In the genomic region with DNA sequence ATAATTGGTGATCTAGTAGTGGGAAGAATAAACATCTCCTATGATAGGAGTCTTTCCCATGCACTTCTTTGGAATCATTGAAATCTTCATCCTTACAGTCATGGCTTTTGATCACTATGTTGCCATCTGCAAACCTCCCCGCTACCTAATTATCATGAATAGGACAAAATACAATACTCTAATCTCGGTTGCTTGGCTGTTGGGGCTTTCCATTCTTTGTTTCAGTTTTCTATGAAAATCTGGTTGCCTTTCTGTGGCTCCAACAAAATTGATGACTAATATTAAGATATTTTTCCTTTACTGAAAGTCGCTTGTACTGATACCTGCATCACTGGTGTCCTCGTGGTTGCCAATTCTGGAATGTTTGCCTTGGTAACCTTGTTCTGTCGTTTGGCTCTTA, we compare ENCODE assay signal across 19 cellular contexts.
A peak's percentile ranks its signal among the peaks of the same experiment; 100 is the strongest.
DNase-seq lines count a peak whose midpoint lies in the region; ATAC-seq, FAIRE-seq and TF ChIP-seq lines count a peak whose summit lies in the region.
"Had no signal": no experiment of that assay in that cellular context is flagged by ENCODE, and none has a peak within 500 bp of the region (broad histone marks: within the 10 kb centered on the region; RNA-seq: fewer than 3 reads in every experiment).

No MANE protein-coding gene starts in this region.

- ATAC-seq in HG02798 (IDR thresholded peaks at IDR 0.05; ENCODE audit: poor library complexity, unreplicated experiment) (peak; percentile 63), HG03354 (IDR thresholded peaks at IDR 0.05; ENCODE audit: poor library complexity, severe bottlenecking, unreplicated experiment) (no peak)

- H3K36me3 ChIP-seq in MM.1S (replicated peaks; ENCODE audit: insufficient read depth, low read length) = no peaks in the 10 kb centered on the region
- H3K36me3 ChIP-seq: BE2C, BLaER1 had no signal

- DNase-seq in MM.1S (peak; percentile 31), GM13976 (ENCODE audit: low spot score) (no peak), D721Med (ENCODE audit: insufficient read length, low spot score) (no peak)
- DNase-seq: 8988T; ACHN; BE2C; C1 segment of cervical spinal cord; CD4-positive, alpha-beta memory T cell; CD4-positive, CD25-positive, alpha-beta regulatory T cell; CD8-positive, alpha-beta memory T cell; COR-L47; DMS79 treated with DMSO at 0.1 percent for 48 hours; GF-D8 had no signal

- no peaks in the 10 kb centered on the region for H3K9me2 ChIP-seq in MM.1S (replicated peaks; ENCODE audit: insufficient read depth, low read length)

- FAIRE-seq in D721Med (lab: Jason Lieb, UNC) = no peak
- FAIRE-seq: G401.6, GM12891, GM18507 had no signal

- no peak overlapping the region for H3K27ac ChIP-seq in MM.1S (ENCODE audit: low read length)
- H3K27ac ChIP-seq: BLaER1 had no signal

- H3K4me1 ChIP-seq in MM.1S (ENCODE audit: low read length) = peaks cover 8% of the 10 kb centered on the region; the same call in 1 of the 2 replicates
- H3K4me1 ChIP-seq: BE2C, BLaER1 had no signal

- in situ Hi-C loops in GM13976 (cut with MboI; ENCODE audit: low sequenced_read_pairs, unreplicated experiment) = no loop called here

- TF ChIP-seq CTCF in MM.1S (IDR thresholded peaks at IDR 0.05; ENCODE audit: low read length) = no peak
- TF ChIP-seq CTCF in GM13976 (IDR thresholded peaks at IDR 0.05; ENCODE audit: borderline replicate concordance, control extremely low read depth, extremely low read depth, insufficient read depth, missing control alignments) = no peak
- TF ChIP-seq CTCF in D721Med (IDR thresholded peaks at IDR 0.05; ENCODE audit: insufficient read depth, missing control alignments) = no peak

- no peak overlapping the region for H3K4me3 ChIP-seq in MM.1S (ENCODE audit: low read length)
- H3K4me3 ChIP-seq: BLaER1 had no signal

- no peaks in the 10 kb centered on the region for H3F3A ChIP-seq in MM.1S (ENCODE audit: insufficient read depth, low read length)

- no peak overlapping the region for H3K4me2 ChIP-seq in MM.1S (ENCODE audit: low read depth, low read length)
- H3K4me2 ChIP-seq: BLaER1 had no signal

- no peaks in the 10 kb centered on the region for H4K20me1 ChIP-seq in MM.1S (ENCODE audit: insufficient read depth, low read length)
- H4K20me1 ChIP-seq: BLaER1 had no signal

- H3K27me3 ChIP-seq in MM.1S (replicated peaks; ENCODE audit: insufficient read depth, low read length) = no peaks in the 10 kb centered on the region
- H3K27me3 ChIP-seq: BE2C, BLaER1 had no signal

- no peak overlapping the region for H2AFZ ChIP-seq in MM.1S (ENCODE audit: low read length)

- H3K9me3 ChIP-seq in MM.1S (replicated peaks; ENCODE audit: insufficient read depth, low read length) = no peaks in the 10 kb centered on the region
- H3K9me3 ChIP-seq: BE2C, BLaER1 had no signal

- no peak overlapping the region for H3K9ac ChIP-seq in MM.1S (ENCODE audit: low read length)
- H3K9ac ChIP-seq: BLaER1 had no signal

- H3K79me2 ChIP-seq in MM.1S (ENCODE audit: low read length) = no peaks in the 10 kb centered on the region
